ENCODE assay signal across 8 cellular contexts in genomic region chr10:29689001-29689400, GRCh38. TPM values are rescaled to one million over a fixed set of nuclear protein-coding genes. Genes with fewer than 3 reads are reported as not detected.
DNase-seq lines count a peak whose midpoint lies in the region; ATAC-seq and TF ChIP-seq lines count a peak whose summit lies in the region.

No MANE protein-coding gene starts in this region.

- H3K27ac ChIP-seq in SK-N-MC (peak overlapping the region; percentile 13; the same call in 1 of the 2 replicates), fibroblast of lung (ENCODE audit: insufficient read depth, low read length) (no peak overlapping the region), subcutaneous abdominal adipose tissue (ENCODE audit: low read depth, low read length) (peak overlapping the region; percentile 27), suprapubic skin (no peak overlapping the region)

- H3K36me3 ChIP-seq in SK-N-MC (ENCODE audit: insufficient read depth, low read length) (no peaks in the 10 kb centered on the region), fibroblast of lung (ENCODE audit: control insufficient read depth, insufficient read depth, low read length) (peaks cover 2% of the 10 kb centered on the region), subcutaneous abdominal adipose tissue (ENCODE audit: control insufficient read depth in 5 of 5, insufficient read depth in 5 of 5, low read length in 5 of 5) (peaks cover 0 to 19% (median 13%) of the 10 kb centered on the region in 5 donors), suprapubic skin (peaks cover 17% of the 10 kb centered on the region)

- DNase-seq in activated T-cell treated with anti-CD3 and anti-CD28 coated beads, Interleukin-2, amount 50 U/mL, for 24 hours, result no peak
- DNase-seq in activated T-cell treated with anti-CD3 and anti-CD28 coated beads for 4 hours (no peak), SK-N-MC (ENCODE audit: low read depth, low spot score) (no peak), fibroblast of lung (ENCODE audit: low read depth in 2 of 2) (peak; percentile 61 to 86), suprapubic skin (ENCODE audit: low spot score in 2 of 2) (no peak), COLO668 (lab: John Stamatoyannopoulos, UW; ENCODE audit: unreplicated experiment) (no peak)

- H3K79me2 ChIP-seq in fibroblast of lung (ENCODE audit: control insufficient read depth, insufficient read depth, low read length), result no peaks in the 10 kb centered on the region

- H3K4me3 Mint-ChIP-seq in activated T-cell treated with anti-CD3 and anti-CD28 coated beads, Interleukin-2, amount 50 U/mL, for 24 hours, result peak overlapping the region; percentile 51

- H3K9ac ChIP-seq in SK-N-MC (ENCODE audit: insufficient read length) (no peak overlapping the region), fibroblast of lung (ENCODE audit: insufficient read depth, low read length) (no peak overlapping the region), subcutaneous abdominal adipose tissue (ENCODE audit: low read length in 5 of 5) (no peak overlapping the region)

- H3K36me3 Mint-ChIP-seq in activated T-cell treated with anti-CD3 and anti-CD28 coated beads, Interleukin-2, amount 50 U/mL, for 24 hours (ENCODE audit: low read depth), result peaks cover 26% of the 10 kb centered on the region

- no peak for ATAC-seq in GM18870 (IDR thresholded peaks at IDR 0.05; ENCODE audit: unreplicated experiment)

- peak overlapping the region; percentile 84 for H3K27ac Mint-ChIP-seq in activated T-cell treated with anti-CD3 and anti-CD28 coated beads, Interleukin-2, amount 50 U/mL, for 24 hours

- H3K4me1 ChIP-seq in fibroblast of lung (ENCODE audit: control insufficient read depth, extremely low read depth, insufficient read depth, low read length), result peaks cover 7% of the 10 kb centered on the region
- peaks cover 6 to 22% (median 16%) of the 10 kb centered on the region in 5 donors for H3K4me1 ChIP-seq in subcutaneous abdominal adipose tissue (ENCODE audit: control insufficient read depth in 5 of 5, insufficient read depth in 5 of 5, low read length in 5 of 5)
- peaks cover 36% of the 10 kb centered on the region for H3K4me1 ChIP-seq in suprapubic skin

- H3K27me3 ChIP-seq in fibroblast of lung (ENCODE audit: control insufficient read depth, insufficient read depth, low read length), result no peaks in the 10 kb centered on the region
- H3K27me3 ChIP-seq in subcutaneous abdominal adipose tissue (ENCODE audit: control insufficient read depth in 5 of 5, insufficient read depth in 4 of 5, low read length in 5 of 5), result no peaks in the 10 kb centered on the region
- H3K27me3 ChIP-seq in suprapubic skin, result no peaks in the 10 kb centered on the region

- no peak for TF ChIP-seq EP300 in suprapubic skin (IDR thresholded peaks at IDR 0.05)

- no peak for TF ChIP-seq POLR2A in suprapubic skin (IDR thresholded peaks at IDR 0.05)

- H3K4me1 Mint-ChIP-seq in activated T-cell treated with anti-CD3 and anti-CD28 coated beads, Interleukin-2, amount 50 U/mL, for 24 hours (ENCODE audit: low read depth), result peaks cover 45% of the 10 kb centered on the region

- WGBS in suprapubic skin, result 64% methylated on average over 7 of the region's 7 CpGs

- H3K9me3 ChIP-seq in SK-N-MC (ENCODE audit: low read depth, low read length), result no peaks in the 10 kb centered on the region
- H3K9me3 ChIP-seq in fibroblast of lung (ENCODE audit: control insufficient read depth, insufficient read depth, low read depth, low read length), result no peaks in the 10 kb centered on the region
- H3K9me3 ChIP-seq in subcutaneous abdominal adipose tissue (ENCODE audit: control insufficient read depth in 5 of 5, low read length in 5 of 5), result no peaks in the 10 kb centered on the region
- no peaks in the 10 kb centered on the region for H3K9me3 ChIP-seq in suprapubic skin

- H3K4me2 ChIP-seq in fibroblast of lung (ENCODE audit: extremely low read depth, insufficient read depth, low read length), result no peak overlapping the region

- no peaks in the 10 kb centered on the region for H4K20me1 ChIP-seq in fibroblast of lung (ENCODE audit: control insufficient read depth, extremely low read depth, insufficient read depth, low read length)

- no peaks in the 10 kb centered on the region for H3K9me3 Mint-ChIP-seq in activated T-cell treated with anti-CD3 and anti-CD28 coated beads, Interleukin-2, amount 50 U/mL, for 24 hours

- TF ChIP-seq CTCF in fibroblast of lung (conservative IDR thresholded peaks at IDR 0.05 in 1 of 2, IDR thresholded peaks at IDR 0.05 in 1 of 2; ENCODE audit: low read depth in 1 of 2, low read length in 2 of 2) (no peak), suprapubic skin (IDR thresholded peaks at IDR 0.05) (no peak)

- no peak overlapping the region for H2AFZ ChIP-seq in fibroblast of lung (ENCODE audit: low read length)

- H3K4me3 ChIP-seq in SK-N-MC, result no peak overlapping the region
- no peak overlapping the region for H3K4me3 ChIP-seq in fibroblast of lung (replicated peaks in 1 of 4; ENCODE audit: control extremely low read depth in 1 of 4, insufficient read depth in 1 of 4, low read depth in 3 of 4, low read length in 4 of 4)
- H3K4me3 ChIP-seq in subcutaneous abdominal adipose tissue (ENCODE audit: low read depth in 1 of 5, low read length in 5 of 5), result no peak overlapping the region
- H3K4me3 ChIP-seq in suprapubic skin, result no peak overlapping the region

- no peaks in the 10 kb centered on the region for H3K27me3 Mint-ChIP-seq in activated T-cell treated with anti-CD3 and anti-CD28 coated beads, Interleukin-2, amount 50 U/mL, for 24 hours

RNA-seq across cellular contexts. Expression of gene SVIL, which starts 54.2 kb away (rescaled TPM):
- 60.9 and 94.3 TPM in 2 replicates for total RNA-seq in fibroblast of lung
- polyA plus RNA-seq in fibroblast of lung, result 17.7 and 28.5 TPM in 2 replicates
- 24.0 and 29.5 TPM in 2 replicates for polyA plus RNA-seq in fibroblast of lung (2012)
- polyA minus RNA-seq in fibroblast of lung (ENCODE audit: low replicate concordance), result 92.1 and 148 TPM in 2 replicates
- total RNA-seq in suprapubic skin, result 100 to 1,000 TPM in 1 of 4 donors, 10 to 100 TPM in 3; 52.9 to 129 (median 72.1) TPM

Comparison
In these comparisons a context has a peak if more than half of its experiments do, and no peak if none do; other contexts are left out.
1. DNase-seq: peak in fibroblast of lung (2 of 2); none in activated T-cell treated with anti-CD3 and anti-CD28 coated beads, Interleukin-2, amount 50 U/mL, for 24 hours (single experiment), activated T-cell treated with anti-CD3 and anti-CD28 coated beads for 4 hours (single experiment), SK-N-MC (single experiment), suprapubic skin (0 of 2) and COLO668 (single experiment).
2. H3K27ac ChIP-seq: peak in SK-N-MC (single experiment) and subcutaneous abdominal adipose tissue (single experiment); none in fibroblast of lung (single experiment) and suprapubic skin (single experiment).